In the genomic region with DNA sequence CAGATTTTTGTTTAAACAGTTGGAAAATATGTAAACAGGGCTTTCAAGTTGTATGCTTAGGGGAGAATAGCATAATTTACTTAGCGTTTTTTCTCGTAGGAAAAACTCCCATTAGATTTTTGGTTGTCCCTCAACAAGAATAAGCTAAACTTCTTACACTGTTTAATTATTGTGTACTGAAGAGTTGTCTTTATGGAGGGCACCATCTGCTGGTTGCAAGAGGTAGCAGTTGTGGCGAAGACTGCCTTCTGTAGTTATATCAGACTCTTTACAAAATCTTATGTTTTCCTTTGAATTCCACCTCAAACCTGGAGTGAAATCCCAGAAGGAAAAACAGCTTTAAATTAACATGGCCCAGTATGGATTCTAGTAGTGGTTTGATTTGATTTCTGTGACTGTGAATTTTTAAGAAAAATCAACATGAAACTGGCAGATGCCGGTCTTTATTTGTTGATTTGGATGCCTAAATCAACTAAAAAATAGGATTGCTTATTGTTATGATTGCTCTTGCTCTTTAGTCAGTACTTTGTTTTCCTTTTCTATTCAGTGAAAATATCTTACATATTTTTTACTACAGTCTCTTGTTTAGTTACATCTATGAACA, we compare ENCODE assay signal across 8 cellular contexts. TPM values are rescaled to one million over a fixed set of nuclear protein-coding genes. Genes with fewer than 3 reads are reported as not detected.
DNase-seq lines count a peak whose midpoint lies in the region; ATAC-seq, FAIRE-seq and TF ChIP-seq lines count a peak whose summit lies in the region.

No MANE protein-coding gene starts in this region.

- H3K9me3 Mint-ChIP-seq in activated T-helper 2 cell treated with anti-CD3 and anti-CD28 coated beads, Interferon-gamma antibody, Interleukin-2, Interleukin-4, amounts not matched to agents 10 μg/mL and 5 μg/mL and 100 μg/mL, durations not matched to agents 14 hours and 24 hours and 36 hours, result no peaks in the 10 kb centered on the region

- CTCF ChIA-PET in RWPE1 (lab: Yijun Ruan, JAX), result interaction anchor here (0.5 to 1.2 kb wide), 13 partner anchors 10 to 280 kb away, joined by 3 to 7 read pairs (median 4); a partner anchor contains a TSS

- peak; percentile 96 for FAIRE-seq in A204.1 (lab: Jason Lieb, UNC)

- H3K27ac Mint-ChIP-seq in activated T-helper 2 cell treated with anti-CD3 and anti-CD28 coated beads, Interferon-gamma antibody, Interleukin-2, Interleukin-4, amounts not matched to agents 10 μg/mL and 5 μg/mL and 100 μg/mL, durations not matched to agents 14 hours and 24 hours and 36 hours, result no peak overlapping the region

- POLR2A ChIA-PET in RWPE1 (lab: Yijun Ruan, JAX; ENCODE audit: low non-redundant PET), result no interaction called here

- H3K4me1 ChIP-seq in left ventricle myocardium inferior, result peaks cover 22% of the 10 kb centered on the region

- intact Hi-C loops in left ventricle myocardium inferior (cut with micrococcal nuclease), result loop anchor here (5.0 kb wide), 1 partner anchor 52 kb away; a partner anchor contains a TSS
- intact Hi-C loops in sciatic nerve (cut with DNase I), result no loop called here
- intact Hi-C loops in activated T-helper 2 cell treated with anti-CD3 and anti-CD28 coated beads, Interferon-gamma antibody, Interleukin-2, Interleukin-4, amounts not matched to agents 10 μg/mL and 5 μg/mL and 100 μg/mL, durations not matched to agents 14 hours and 24 hours and 36 hours (cut with micrococcal nuclease), result loop anchor here (1.0 to 10.0 kb wide), 4 partner anchors 51 to 975 kb away; a partner anchor contains a TSS

- H3K36me3 ChIP-seq in left ventricle myocardium inferior, result no peaks in the 10 kb centered on the region

- H3K9me3 ChIP-seq in left ventricle myocardium inferior (replicated peaks), result no peaks in the 10 kb centered on the region

- ATAC-seq in sciatic nerve, result peak; percentile 88

- H3K36me3 Mint-ChIP-seq in activated T-helper 2 cell treated with anti-CD3 and anti-CD28 coated beads, Interferon-gamma antibody, Interleukin-2, Interleukin-4, amounts not matched to agents 10 μg/mL and 5 μg/mL and 100 μg/mL, durations not matched to agents 14 hours and 24 hours and 36 hours (ENCODE audit: low read depth), result no peaks in the 10 kb centered on the region

- no peaks in the 10 kb centered on the region for H3K27me3 Mint-ChIP-seq in activated T-helper 2 cell treated with anti-CD3 and anti-CD28 coated beads, Interferon-gamma antibody, Interleukin-2, Interleukin-4, amounts not matched to agents 10 μg/mL and 5 μg/mL and 100 μg/mL, durations not matched to agents 14 hours and 24 hours and 36 hours (ENCODE audit: low read depth)

- peaks cover 29% of the 10 kb centered on the region for H3K4me1 Mint-ChIP-seq in activated T-helper 2 cell treated with anti-CD3 and anti-CD28 coated beads, Interferon-gamma antibody, Interleukin-2, Interleukin-4, amounts not matched to agents 10 μg/mL and 5 μg/mL and 100 μg/mL, durations not matched to agents 14 hours and 24 hours and 36 hours (ENCODE audit: low read depth)

- no peak overlapping the region for H3K4me3 ChIP-seq in HL-60 (replicated peaks; ENCODE audit: insufficient read depth, low read length)
- no peak overlapping the region for H3K4me3 ChIP-seq in left ventricle myocardium inferior

- DNase-seq in HL-60 (ENCODE audit: low read depth in 1 of 2, low spot score in 1 of 2) (peak; percentile 21 to 67), RWPE1 (ENCODE audit: low spot score) (peak; percentile 31), amygdala (lab: John Stamatoyannopoulos, UW) (peak in 31 of 56 donors; percentile 2 to 81 (median 25)), left ventricle myocardium inferior (no peak), sciatic nerve (ENCODE audit: low spot score) (peak; percentile 66)
- no peak for DNase-seq in activated T-helper 2 cell treated with anti-CD3 and anti-CD28 coated beads, Interferon-gamma antibody, Interleukin-2, Interleukin-4, amounts not matched to agents 10 μg/mL and 5 μg/mL and 100 μg/mL, durations not matched to agents 14 hours and 24 hours and 36 hours (ENCODE audit: low spot score)

- no peaks in the 10 kb centered on the region for H3K27me3 ChIP-seq in HL-60 (ENCODE audit: insufficient read depth, poor library complexity, severe bottlenecking)
- no peaks in the 10 kb centered on the region for H3K27me3 ChIP-seq in left ventricle myocardium inferior (ENCODE audit: low read depth)

- H3K27ac ChIP-seq in HL-60 (replicated peaks), result no peak overlapping the region
- no peak overlapping the region for H3K27ac ChIP-seq in RWPE1
- no peak overlapping the region for H3K27ac ChIP-seq in left ventricle myocardium inferior (replicated peaks)

- H3K4me3 Mint-ChIP-seq in activated T-helper 2 cell treated with anti-CD3 and anti-CD28 coated beads, Interferon-gamma antibody, Interleukin-2, Interleukin-4, amounts not matched to agents 10 μg/mL and 5 μg/mL and 100 μg/mL, durations not matched to agents 14 hours and 24 hours and 36 hours (ENCODE audit: low read depth), result no peak overlapping the region

- peak; percentile 76 for TF ChIP-seq CTCF in GM12873 (IDR thresholded peaks at IDR 0.05; ENCODE audit: insufficient read depth, low read depth, low read length, missing control alignments)
- TF ChIP-seq CTCF in HL-60 (IDR thresholded peaks at IDR 0.05; ENCODE audit: insufficient read depth, low read length), result peak; percentile 87
- peak; percentile 81 for TF ChIP-seq CTCF in RWPE1 (conservative IDR thresholded peaks at IDR 0.05; ENCODE audit: low read depth)
- TF ChIP-seq CTCF in left ventricle myocardium inferior (IDR thresholded peaks at IDR 0.05; ENCODE audit: borderline replicate concordance), result peak; percentile 92

RNA-seq across cellular contexts. Expression of a gene that starts 53.4 kb away (rescaled TPM):
- 20.4 TPM for total RNA-seq in left ventricle myocardium inferior
- total RNA-seq in sciatic nerve, result 80.1 TPM
- 58.5 and 63.1 TPM in 2 replicates for total RNA-seq in activated T-helper 2 cell treated with anti-CD3 and anti-CD28 coated beads, Interferon-gamma antibody, Interleukin-2, Interleukin-4, amounts not matched to agents 10 μg/mL and 5 μg/mL and 100 μg/mL, durations not matched to agents 14 hours and 24 hours and 36 hours

Comparison
In these comparisons a context has a peak if more than half of its experiments do, and no peak if none do; other contexts are left out.
1. DNase-seq: peak in HL-60 (2 of 2), RWPE1 (single experiment), amygdala (31 of 56) and sciatic nerve (single experiment); none in left ventricle myocardium inferior (single experiment) and activated T-helper 2 cell treated with anti-CD3 and anti-CD28 coated beads, Interferon-gamma antibody, Interleukin-2, Interleukin-4, amounts not matched to agents 10 μg/mL and 5 μg/mL and 100 μg/mL, durations not matched to agents 14 hours and 24 hours and 36 hours (single experiment).
2. Peak in every context shown above with its lines, with median percentiles within 50 percentile points of each other: CTCF ChIP-seq.